19 cellular contexts compared by ENCODE assay signal in genomic region chr17:35751541-35751940, GRCh38. TPM values are rescaled to one million over a fixed set of nuclear protein-coding genes. Genes with fewer than 3 reads are reported as not detected.
"Had no signal": no experiment of that assay in that cellular context is flagged by ENCODE, and none has a peak within 500 bp of the region (broad histone marks: within the 10 kb centered on the region; RNA-seq: fewer than 3 reads in every experiment).

No MANE protein-coding gene starts in this region.

RNA-seq across cellular contexts. Expression of gene GAS2L2, which starts 1.5 kb away (rescaled TPM):
- total RNA-seq: kidney epithelial cell, pulmonary artery endothelial cell, right atrium auricular region, right lobe of liver, skeletal muscle tissue, smooth muscle cell, ureter had no signal

RNA-seq across cellular contexts. Expression of gene C17orf50, which starts 9.1 kb away (rescaled TPM):
- total RNA-seq: kidney epithelial cell, left ventricle myocardium inferior, lower leg skin, mesothelial cell of epicardium, mononuclear cell, natural killer cell, omental fat pad, ovary, progenitor cell of endocrine pancreas, pulmonary artery endothelial cell, renal cortical epithelial cell, right atrium auricular region, right lobe of liver, skeletal muscle tissue, smooth muscle cell, temporal lobe, tibial nerve, ureter, uterus had no signal
